In the genomic region with DNA sequence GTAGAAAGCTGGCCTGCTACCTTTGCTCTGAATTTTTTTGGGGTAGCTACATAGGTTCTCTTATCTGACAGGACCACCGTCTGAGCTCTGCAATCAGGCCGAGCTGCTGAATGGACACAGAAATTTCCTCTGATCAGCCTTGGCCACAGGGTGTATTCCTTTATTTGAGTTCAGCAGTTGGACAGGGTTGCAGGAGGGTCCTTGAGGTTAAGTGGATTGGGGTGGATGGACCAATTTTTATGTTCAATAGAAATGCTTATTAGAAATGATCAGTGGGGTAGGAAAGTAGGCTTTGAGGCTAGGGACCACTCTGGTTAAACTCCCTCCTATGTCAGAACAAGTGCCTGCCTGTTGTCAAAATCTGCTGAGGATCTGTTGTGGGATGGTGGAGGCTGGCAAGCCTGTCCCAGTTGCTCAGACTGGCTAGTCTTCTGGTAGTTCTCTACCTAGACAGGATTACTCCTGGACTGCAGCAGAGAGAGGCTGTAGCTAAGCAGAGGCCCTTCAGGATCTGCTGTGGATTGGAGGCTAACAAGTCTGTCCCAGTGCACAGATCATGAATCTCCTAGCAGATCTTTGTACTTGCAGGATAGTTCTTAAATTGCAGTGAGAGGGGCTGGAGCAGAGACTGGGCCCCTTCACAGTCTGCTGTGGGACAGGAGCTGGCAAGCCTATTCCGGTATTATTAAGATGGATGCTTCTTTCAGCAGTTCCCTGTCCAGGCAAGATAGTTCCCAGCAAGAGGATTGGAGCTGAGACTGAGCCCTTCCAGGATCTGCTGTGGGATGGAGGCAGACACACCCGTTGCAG, we compare ENCODE assay signal across 14 cellular contexts. TPM values are rescaled to one million over a fixed set of nuclear protein-coding genes. Genes with fewer than 3 reads are reported as not detected.
A peak's percentile ranks its signal among the peaks of the same experiment; 100 is the strongest.
DNase-seq lines count a peak whose midpoint lies in the region; ATAC-seq, FAIRE-seq and TF ChIP-seq lines count a peak whose summit lies in the region.
"Had no signal": no experiment of that assay in that cellular context is flagged by ENCODE, and none has a peak within 500 bp of the region (broad histone marks: within the 10 kb centered on the region; RNA-seq: fewer than 3 reads in every experiment).

No MANE protein-coding gene starts in this region.

- no peak for TF ChIP-seq POLR2A in breast epithelium (IDR thresholded peaks at IDR 0.05)
- TF ChIP-seq POLR2A in testis (IDR thresholded peaks at IDR 0.05) = no peak

- CTCF ChIA-PET in MCF 10A (lab: Yijun Ruan, JAX) = interaction anchor here (0.5 kb wide), 1 partner anchor 832 kb away, joined by 4 read pairs; no protein-coding TSS in a partner anchor

- H3K9ac ChIP-seq in keratinocyte (ENCODE audit: control insufficient read depth, extremely low read depth, insufficient read depth, low read length) = no peak overlapping the region
- no peak overlapping the region for H3K9ac ChIP-seq in smooth muscle cell (ENCODE audit: low read depth)
- H3K9ac ChIP-seq: BLaER1 treated with 17β-estradiol and CSF1 and Interleukin-3, amounts not matched to agents 10 nM and 100 nM had no signal

- no peak overlapping the region for H3K4me3 ChIP-seq in breast epithelium
- no peak overlapping the region for H3K4me3 ChIP-seq in SJCRH30
- peak overlapping the region in 1 of 3 experiments; percentile 18 for H3K4me3 ChIP-seq in keratinocyte (ENCODE audit: control insufficient read depth in 2 of 3, extremely low read depth in 1 of 3, insufficient read depth in 2 of 3, low read depth in 1 of 3, low read length in 3 of 3)
- no peak overlapping the region for H3K4me3 ChIP-seq in smooth muscle cell
- H3K4me3 ChIP-seq in testis = no peak overlapping the region
- H3K4me3 ChIP-seq: BLaER1 treated with 17β-estradiol and CSF1 and Interleukin-3, amounts not matched to agents 10 nM and 100 nM had no signal

- ATAC-seq in HG02885 (IDR thresholded peaks at IDR 0.05; ENCODE audit: poor library complexity, unreplicated experiment) (no peak), GM19351 (IDR thresholded peaks at IDR 0.05; ENCODE audit: unreplicated experiment) (no peak)

- peak overlapping the region; percentile 39 for H3K27ac Mint-ChIP-seq in MCF 10A (ENCODE audit: low read depth, unreplicated experiment)

- H3K4me1 ChIP-seq in breast epithelium (no peaks in the 10 kb centered on the region), SJCRH30 (peaks cover 31% of the 10 kb centered on the region), keratinocyte (ENCODE audit: control insufficient read depth, extremely low read depth, insufficient read depth, low read length) (peaks cover 27% of the 10 kb centered on the region), smooth muscle cell (ENCODE audit: low read depth) (peaks cover 23% of the 10 kb centered on the region), testis (no peaks in the 10 kb centered on the region)

- H3K79me2 ChIP-seq in keratinocyte (ENCODE audit: control insufficient read depth, insufficient read depth, low read length) = no peaks in the 10 kb centered on the region
- H3K79me2 ChIP-seq in smooth muscle cell (ENCODE audit: low read depth) = peaks cover 56% of the 10 kb centered on the region

- H3K4me3 Mint-ChIP-seq in MCF 10A (ENCODE audit: unreplicated experiment) = no peak overlapping the region

- peaks cover 4% of the 10 kb centered on the region for H3K9me1 ChIP-seq in keratinocyte (ENCODE audit: control insufficient read depth, extremely low read depth, insufficient read depth, low read length)

- no peaks in the 10 kb centered on the region for H3K36me3 ChIP-seq in breast epithelium
- H3K36me3 ChIP-seq in SJCRH30 = no peaks in the 10 kb centered on the region
- no peaks in the 10 kb centered on the region for H3K36me3 ChIP-seq in keratinocyte (ENCODE audit: control insufficient read depth in 2 of 2, extremely low read depth in 1 of 2, insufficient read depth in 2 of 2, low read length in 2 of 2)
- H3K36me3 ChIP-seq in smooth muscle cell (ENCODE audit: low read depth) = no peaks in the 10 kb centered on the region
- H3K36me3 ChIP-seq in testis (ENCODE audit: low read depth, missing control alignments) = no peaks in the 10 kb centered on the region

- POLR2A ChIA-PET in MCF 10A (lab: Yijun Ruan, JAX) = interaction anchor here (1.4 to 1.8 kb wide), 2 partner anchors 10 to 19 kb away, joined by 5 read pairs; no protein-coding TSS in a partner anchor

- BruUV-seq in MCF 10A (replicated peaks; lab: Mats Ljungman, UMichigan) = no TSS peak

- H3K4me2 ChIP-seq in keratinocyte (ENCODE audit: control insufficient read depth, extremely low read depth, insufficient read depth, low read depth, low read length) = peak overlapping the region; percentile 66
- H3K4me2 ChIP-seq in smooth muscle cell = peak overlapping the region; percentile 42

- TF ChIP-seq CTCF in MCF 10A (IDR thresholded peaks at IDR 0.05; ENCODE audit: unreplicated experiment) (no peak), breast epithelium (IDR thresholded peaks at IDR 0.05) (no peak), keratinocyte (optimal IDR thresholded peaks at IDR 0.05 in 1 of 3, IDR thresholded peaks at IDR 0.05 in 1 of 3, conservative IDR thresholded peaks at IDR 0.05 in 1 of 3; ENCODE audit: extremely low read depth in 1 of 3, insufficient read depth in 2 of 3, low read length in 3 of 3) (no peak), smooth muscle cell (IDR thresholded peaks at IDR 0.05; ENCODE audit: borderline replicate concordance, insufficient read depth, poor library complexity, severe bottlenecking) (no peak), testis (IDR thresholded peaks at IDR 0.05) (no peak)

- no peak for FAIRE-seq in keratinocyte (lab: Jason Lieb, UNC)

- DNase-seq in MCF 10A (ENCODE audit: unreplicated experiment) (no peak), breast epithelium (ENCODE audit: low spot score in 2 of 2) (no peak), SJCRH30 (no peak), keratinocyte (ENCODE audit: low read depth, low spot score) (no peak), smooth muscle cell (lab: John Stamatoyannopoulos, UW; ENCODE audit: unreplicated experiment) (no peak), testis (no peak)
- DNase-seq: DMS 273 treated with DMSO at 0.1 percent for 48 hours, NCI-H1048, NCI-H2227 treated with DMSO at 0.1 percent for 48 hours, NCI-H69, SHP77 treated with DMSO at 0.1 percent for 48 hours had no signal

- intact Hi-C loops in MCF 10A (cut with micrococcal nuclease) (no loop called here), breast epithelium (cut with DNase I; ENCODE audit: low total_unique reads) (no loop called here), testis (cut with DNase I; ENCODE audit: low total_unique reads) (no loop called here)

- H3K27ac ChIP-seq in breast epithelium = no peak overlapping the region
- H3K27ac ChIP-seq in SJCRH30 = peak overlapping the region; percentile 73
- H3K27ac ChIP-seq in keratinocyte (ENCODE audit: control insufficient read depth, insufficient read depth, low read length) = peak overlapping the region; percentile 57
- peak overlapping the region; percentile 97 for H3K27ac ChIP-seq in smooth muscle cell (ENCODE audit: low read depth)
- no peak overlapping the region for H3K27ac ChIP-seq in testis
- H3K27ac ChIP-seq: BLaER1 treated with 17β-estradiol and CSF1 and Interleukin-3, amounts not matched to agents 10 nM and 100 nM had no signal

- peaks cover 20% of the 10 kb centered on the region for H3K4me1 Mint-ChIP-seq in MCF 10A (ENCODE audit: insufficient read depth, unreplicated experiment)

- H3K27me3 Mint-ChIP-seq in MCF 10A (ENCODE audit: insufficient read depth, unreplicated experiment) = no peaks in the 10 kb centered on the region

- 56% methylated on average over 4 of the region's 4 CpGs for WGBS in smooth muscle cell (ENCODE audit: low lambda C conversion rate)
- 84 to 96% methylated on average over 3 to 4 of the region's 4 CpGs for WGBS in testis, 2 donors

- H3K9me3 Mint-ChIP-seq in MCF 10A (ENCODE audit: unreplicated experiment) = peaks cover 28% of the 10 kb centered on the region

- dilution Hi-C loops in keratinocyte (cut with MboI; ENCODE audit: extremely low pct_ligation_motif_present, low sequenced_read_pairs) = no loop called here

- H3K9me3 ChIP-seq in breast epithelium (peaks cover 0 to 16% of the 10 kb centered on the region in 2 donors), SJCRH30 (replicated peaks) (peaks cover 8% of the 10 kb centered on the region), keratinocyte (ENCODE audit: control insufficient read depth, low read depth, low read length) (no peaks in the 10 kb centered on the region), smooth muscle cell (replicated peaks; ENCODE audit: low read depth) (no peaks in the 10 kb centered on the region), testis (no peaks in the 10 kb centered on the region)

- H2AFZ ChIP-seq in keratinocyte (ENCODE audit: control insufficient read depth, low read length) = peak overlapping the region; percentile 85
- H2AFZ ChIP-seq in smooth muscle cell (ENCODE audit: low read depth) = no peak overlapping the region

- no peaks in the 10 kb centered on the region for H3K36me3 Mint-ChIP-seq in MCF 10A (ENCODE audit: insufficient read depth, unreplicated experiment)

- no peaks in the 10 kb centered on the region for H3K27me3 ChIP-seq in breast epithelium
- H3K27me3 ChIP-seq in SJCRH30 = no peaks in the 10 kb centered on the region
- H3K27me3 ChIP-seq in keratinocyte (ENCODE audit: control insufficient read depth, extremely low read depth, insufficient read depth, low read length) = no peaks in the 10 kb centered on the region
- no peaks in the 10 kb centered on the region for H3K27me3 ChIP-seq in smooth muscle cell (ENCODE audit: low read depth)
- no peaks in the 10 kb centered on the region for H3K27me3 ChIP-seq in testis
- H3K27me3 ChIP-seq: BLaER1 treated with 17β-estradiol and CSF1 and Interleukin-3, amounts not matched to agents 10 nM and 100 nM had no signal

- H4K20me1 ChIP-seq in keratinocyte (ENCODE audit: control insufficient read depth, extremely low read depth, insufficient read depth, low read length) (no peaks in the 10 kb centered on the region), smooth muscle cell (ENCODE audit: low read depth) (no peaks in the 10 kb centered on the region)
- H4K20me1 ChIP-seq: BLaER1 treated with 17β-estradiol and CSF1 and Interleukin-3, amounts not matched to agents 10 nM and 100 nM had no signal

- H3F3A ChIP-seq in smooth muscle cell (ENCODE audit: low read depth) = peaks cover 8% of the 10 kb centered on the region

RNA-seq across cellular contexts. Expression of a gene that starts 18.0 kb away (rescaled TPM):
- 7.1 and 8.4 TPM in 2 replicates for total RNA-seq in MCF 10A (2022)
- 10 to 100 TPM in 2 of 3 donors, 1 to 10 TPM in 1; 8.8 to 10.8 (median 10.4) TPM for total RNA-seq in breast epithelium
- total RNA-seq in SJCRH30 (2014; rRNA removed; shearing (Covaris generic)) = 20.5 and 22.9 TPM in 2 replicates
- 5.0 to 10.9 TPM (median 5.6 TPM) in 3 replicates for polyA plus RNA-seq in keratinocyte
- polyA plus RNA-seq in keratinocyte (2011; ENCODE audit: low read depth) = 8.6 TPM
- polyA plus RNA-seq in keratinocyte (2011; cell fraction: cytosol; rRNA removed) = 4.0 and 7.3 TPM in 2 replicates
- polyA plus RNA-seq in keratinocyte (2011; cell fraction: nucleus; rRNA removed) = 5.4 and 6.0 TPM in 2 replicates
- polyA plus RNA-seq in keratinocyte (2012; ENCODE audit: low replicate concordance) = 8.7 and 9.7 TPM in 2 replicates
- polyA minus RNA-seq in keratinocyte = 0.72 to 5.1 TPM (median 1.4 TPM) in 3 replicates
- 2.1 TPM for polyA minus RNA-seq in keratinocyte (2011; cell fraction: cytosol; rRNA and poly(A)+ RNA removed)
- polyA minus RNA-seq in keratinocyte (2011; cell fraction: nucleus; rRNA and poly(A)+ RNA removed) = 4.7 and 6.1 TPM in 2 replicates
- total RNA-seq in smooth muscle cell = 110 and 145 TPM in 2 replicates
- polyA plus RNA-seq in smooth muscle cell = 55.7 and 98.1 TPM in 2 replicates
- 10 to 100 TPM; 14.2 to 23.3 TPM for total RNA-seq in testis
- 17.1 TPM for polyA plus RNA-seq in testis (ENCODE audit: insufficient read depth, low read depth, low replicate concordance)

RNA-seq across cellular contexts. Expression of a gene that starts 18.2 kb away (rescaled TPM):
- total RNA-seq in MCF 10A (2022) = 84.1 and 122 TPM in 2 replicates
- total RNA-seq in breast epithelium = 10 to 100 TPM; 42.4 to 58.9 (median 53.4) TPM
- 113 and 118 TPM in 2 replicates for total RNA-seq in SJCRH30 (2014; rRNA removed; shearing (Covaris generic))
- polyA plus RNA-seq in keratinocyte = 32.7 to 97.6 TPM (median 40.1 TPM) in 3 replicates
- 21.4 TPM for polyA plus RNA-seq in keratinocyte (2011; ENCODE audit: low read depth)
- 41.2 and 102 TPM in 2 replicates for polyA plus RNA-seq in keratinocyte (2011; cell fraction: cytosol; rRNA removed)
- polyA plus RNA-seq in keratinocyte (2011; cell fraction: nucleus; rRNA removed) = 21.4 and 32.8 TPM in 2 replicates
- polyA plus RNA-seq in keratinocyte (2012; ENCODE audit: low replicate concordance) = 41.2 and 57.2 TPM in 2 replicates
- polyA minus RNA-seq in keratinocyte = 5.4 to 35.3 TPM (median 19.6 TPM) in 3 replicates
- polyA minus RNA-seq in keratinocyte (2011; cell fraction: cytosol; rRNA and poly(A)+ RNA removed) = 24.4 TPM
- 14.0 and 20.8 TPM in 2 replicates for polyA minus RNA-seq in keratinocyte (2011; cell fraction: nucleus; rRNA and poly(A)+ RNA removed)
- 236 and 262 TPM in 2 replicates for total RNA-seq in smooth muscle cell
- polyA plus RNA-seq in smooth muscle cell = 195 and 248 TPM in 2 replicates
- total RNA-seq in testis = 10 to 100 TPM; 34.7 to 39.0 TPM
- 47.7 TPM for polyA plus RNA-seq in testis (ENCODE audit: insufficient read depth, low read depth, low replicate concordance)

Comparison
In these comparisons a context has a peak if more than half of its experiments do, and no peak if none do; other contexts are left out.
1. H3K27ac ChIP-seq: peak in SJCRH30 (single experiment), keratinocyte (single experiment) and smooth muscle cell (single experiment); none in breast epithelium (0 of 2) and testis (0 of 2).